In genomic region chr11:82405392-82405791, GRCh38 we compare ENCODE assay signal across 25 cellular contexts.
"Had no signal": no experiment of that assay in that cellular context is flagged by ENCODE, and none has a peak within 500 bp of the region (broad histone marks: within the 10 kb centered on the region; RNA-seq: fewer than 3 reads in every experiment).

No MANE protein-coding gene starts in this region.

- H3K27ac ChIP-seq: SK-N-MC had no signal

- H3K27me3 ChIP-seq: MG63 had no signal

- ATAC-seq: activated CD8-positive, alpha-beta T cell treated with anti-CD3 and anti-CD28 coated beads for 36 hours; activated T-cell treated with anti-CD3 and anti-CD28 coated beads, Interleukin-2, amount 50 U/mL, for 72 hours; Panc1; Right ventricle myocardium inferior; T-cell had no signal

- DNase-seq: activated CD4-positive, alpha-beta T cell treated with anti-CD3 and anti-CD28 coated beads for 4 hours; activated CD8-positive, alpha-beta memory T cell treated with anti-CD3 and anti-CD28 coated beads, Interleukin-2, amount 50 U/mL, for 4 hours; activated CD8-positive, alpha-beta T cell treated with anti-CD3 and anti-CD28 coated beads for 36 hours; activated naive CD4-positive, alpha-beta T cell; activated T-cell treated with anti-CD3 and anti-CD28 coated beads, Interleukin-2, amount 50 U/mL, for 72 hours; aorta; MG63; MV-4-11; NCI-H1092 treated with DMSO at 0.1 percent for 48 hours; NCI-H1417 treated with DMSO at 0.1 percent for 48 hours; NCI-H1694; NCI-H2029; NCI-H2107; NCI-H2171 treated with DMSO at 0.1 percent for 48 hours; NCI-H226; NCI-H526; NCI-H774; OCI-M1; RPMI8226; T-cell; T-helper 2 cell; T1000 had no signal

- H3K36me3 ChIP-seq: MG63 had no signal

- H3K4me3 ChIP-seq: MG63, SK-N-MC had no signal

- H3K9me3 ChIP-seq: MG63 had no signal
